In genomic region chr13:24511824-24512207, GRCh38 we compare ENCODE assay signal across 7 cellular contexts. TPM values are rescaled to one million over a fixed set of nuclear protein-coding genes. Genes with fewer than 3 reads are reported as not detected.
DNase-seq lines count a peak whose midpoint lies in the region; ATAC-seq and TF ChIP-seq lines count a peak whose summit lies in the region.

No MANE protein-coding gene starts in this region.

- H3K9ac ChIP-seq in SU-DHL-6 (ENCODE audit: low read length), result peak overlapping the region; percentile 84

- H3K9me2 ChIP-seq in SU-DHL-6 (replicated peaks; ENCODE audit: insufficient read depth, low read length), result no peaks in the 10 kb centered on the region

- DNase-seq in fibroblast of the aortic adventitia (ENCODE audit: low read depth) (no peak), retinal pigment epithelial cell (ENCODE audit: low read depth) (no peak), NCI-H524 treated with DMSO at 0.1 percent for 48 hours (lab: John Stamatoyannopoulos, UW) (no peak), activated gamma-delta T cell treated with Interleukin-2 at 50 U/mL for 16 hours (no peak)

- TF ChIP-seq CTCF in SU-DHL-6 (IDR thresholded peaks at IDR 0.05; ENCODE audit: insufficient read depth, low read length, poor library complexity, severe bottlenecking), result no peak
- no peak for TF ChIP-seq CTCF in fibroblast of the aortic adventitia (IDR thresholded peaks at IDR 0.05; ENCODE audit: insufficient read depth, low read length)
- no peak for TF ChIP-seq CTCF in retinal pigment epithelial cell (conservative IDR thresholded peaks at IDR 0.05; ENCODE audit: low read depth, low read length)

- H3K79me2 ChIP-seq in SU-DHL-6 (ENCODE audit: insufficient read depth, low read length), result peaks cover 50% of the 10 kb centered on the region

- H3K4me2 ChIP-seq in SU-DHL-6 (ENCODE audit: low read depth, low read length, poor library complexity, severe bottlenecking), result peak overlapping the region; percentile 84

- no peaks in the 10 kb centered on the region for H3K27me3 ChIP-seq in SU-DHL-6 (ENCODE audit: low read length)

- H3F3A ChIP-seq in SU-DHL-6 (ENCODE audit: insufficient read depth), result no peaks in the 10 kb centered on the region; the same call in 1 of the 2 replicates

- H3K9me3 ChIP-seq in SU-DHL-6 (ENCODE audit: insufficient read depth, low read length), result no peaks in the 10 kb centered on the region

- no peaks in the 10 kb centered on the region for H3K36me3 ChIP-seq in SU-DHL-6 (ENCODE audit: low read length)

- H3K27ac ChIP-seq in SU-DHL-6 (ENCODE audit: low read depth, low read length), result peak overlapping the region; percentile 62

- H3K4me3 ChIP-seq in SU-DHL-6 (ENCODE audit: insufficient read depth, low read length, poor library complexity, severe bottlenecking), result peak overlapping the region; percentile 90
- peak overlapping the region; percentile 97 for H3K4me3 ChIP-seq in fibroblast of the aortic adventitia (ENCODE audit: low read depth, low read length)
- H3K4me3 ChIP-seq in retinal pigment epithelial cell (ENCODE audit: low read length), result peak overlapping the region; percentile 86

- ATAC-seq in GM18867 (IDR thresholded peaks at IDR 0.05; ENCODE audit: unreplicated experiment) (peak; percentile 2), HG03060 (IDR thresholded peaks at IDR 0.05; ENCODE audit: low read depth, unreplicated experiment) (peak; percentile 10)

- H2AFZ ChIP-seq in SU-DHL-6 (ENCODE audit: low read depth, low read length, severe bottlenecking), result peak overlapping the region; percentile 98

- no peaks in the 10 kb centered on the region; the same call in 1 of the 2 replicates for H4K20me1 ChIP-seq in SU-DHL-6 (ENCODE audit: low read depth, low read length)

RNA-seq across cellular contexts. Expression of gene PARP4, which starts 0.8 kb away (rescaled TPM):
- 72.0 and 109 TPM in 2 replicates for total RNA-seq in fibroblast of the aortic adventitia (ENCODE audit: low replicate concordance)
